In genomic region chr21:34073032-34073748, GRCh38 we compare ENCODE assay signal across 1 cellular context.
TF ChIP-seq lines count a peak whose summit lies in the region.

Gene MRPS6 (plus strand): TSS chr21:34073578. CDS start chr21:34073701, 123 bp downstream.
Gene SLC5A3 (plus strand): TSS chr21:34073578. CDS start chr21:34095199, 21,621 bp downstream.

TF ChIP-seq in IMR-90, 13 proteins besides CTCF, POLR2A, EP300 and RAD21 (continued from another document):
- no peak for TF ChIP-seq ELK1 (IDR thresholded peaks at IDR 0.05; ENCODE audit: borderline replicate concordance, low read depth, low read length)
- TF ChIP-seq SMC3 (IDR thresholded peaks at IDR 0.05; ENCODE audit: low read depth, low read length), result no peak
- no peak for TF ChIP-seq FOS (IDR thresholded peaks at IDR 0.05; ENCODE audit: low read depth, low read length)
- TF ChIP-seq CHD1 (IDR thresholded peaks at IDR 0.05; ENCODE audit: low read depth, low read length), result no peak
- TF ChIP-seq MAFK (IDR thresholded peaks at IDR 0.05; ENCODE audit: low read depth, low read length), result no peak
- no peak for TF ChIP-seq RCOR1 (IDR thresholded peaks at IDR 0.05; ENCODE audit: insufficient replicate concordance, low read length)
- no peak for TF ChIP-seq RFX5 (IDR thresholded peaks at IDR 0.05; ENCODE audit: low read depth, low read length)
- peak; percentile 71; the same call in 1 of the 2 replicates for TF ChIP-seq BHLHE40 (IDR thresholded peaks at IDR 0.05; ENCODE audit: low read depth, low read length)
- no peak for TF ChIP-seq NFE2L2 (IDR thresholded peaks at IDR 0.05; ENCODE audit: low read depth, low read length)
